In the genomic region with DNA sequence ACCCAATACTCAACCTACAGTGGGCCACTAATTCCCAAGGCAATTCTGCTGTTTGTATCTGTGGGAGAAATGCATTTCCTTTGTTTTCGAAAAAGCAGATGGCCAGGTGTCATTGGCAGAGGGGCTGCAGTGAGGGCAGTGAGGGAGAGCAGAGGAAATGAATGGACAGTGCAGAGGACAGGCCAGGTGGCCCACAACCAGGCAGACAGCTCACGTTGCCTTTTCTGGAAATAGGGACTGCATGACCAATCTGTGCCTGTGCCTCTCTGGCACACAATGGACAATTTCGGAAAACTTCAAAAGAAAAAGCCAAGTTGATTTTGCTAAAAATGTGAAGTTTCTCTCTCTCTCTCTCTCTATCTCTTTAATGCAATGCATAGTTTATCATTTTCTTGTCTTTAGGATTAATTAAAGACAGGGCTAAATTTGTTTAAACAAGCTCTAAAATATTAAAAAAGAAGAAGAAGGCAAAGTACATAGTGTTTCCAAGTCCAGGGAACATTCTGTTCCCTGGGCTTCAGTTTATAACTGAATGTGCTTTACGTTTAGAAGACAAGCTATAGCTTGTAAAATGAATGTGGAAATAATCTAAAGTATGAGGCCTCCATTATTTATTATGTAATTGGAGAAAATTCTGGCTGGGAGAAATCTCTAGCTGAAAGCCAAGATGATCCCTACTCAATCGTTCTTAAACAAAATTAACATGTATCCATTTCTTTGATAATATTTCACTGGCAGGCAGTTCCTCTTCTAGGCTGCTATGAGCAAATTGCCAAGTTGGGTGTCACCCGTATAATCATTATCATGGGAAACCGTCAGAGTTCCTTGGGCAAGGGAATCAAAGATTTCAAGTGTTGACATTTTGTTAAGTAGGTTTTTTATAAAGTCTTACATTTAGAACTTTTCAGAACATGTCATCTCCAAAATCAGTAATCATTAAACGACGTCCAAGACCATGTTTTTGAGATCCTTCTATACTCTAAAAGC, we compare ENCODE assay signal across 16 cellular contexts. TPM values are rescaled to one million over a fixed set of nuclear protein-coding genes. Genes with fewer than 3 reads are reported as not detected.
A peak's percentile ranks its signal among the peaks of the same experiment; 100 is the strongest.
DNase-seq lines count a peak whose midpoint lies in the region; ATAC-seq, FAIRE-seq and TF ChIP-seq lines count a peak whose summit lies in the region.
"Had no signal": no experiment of that assay in that cellular context is flagged by ENCODE, and none has a peak within 500 bp of the region (broad histone marks: within the 10 kb centered on the region; RNA-seq: fewer than 3 reads in every experiment).

No MANE protein-coding gene starts in this region.

- no peaks in the 10 kb centered on the region for H3K9me3 ChIP-seq in mammary epithelial cell (replicated peaks; ENCODE audit: insufficient read depth, low read length)
- H3K9me3 ChIP-seq in lower lobe of right lung = no peaks in the 10 kb centered on the region
- H3K9me3 ChIP-seq in transverse colon = no peaks in the 10 kb centered on the region
- H3K9me3 ChIP-seq: stomach had no signal

- TF ChIP-seq POLR2A in transverse colon (IDR thresholded peaks at IDR 0.05) = no peak
- TF ChIP-seq POLR2A in GM12891 (IDR thresholded peaks at IDR 0.05; ENCODE audit: low read depth, low read length) = no peak

- no peak for FAIRE-seq in GM12891 (lab: Jason Lieb, UNC)

- TF ChIP-seq CTCF in mammary epithelial cell (conservative IDR thresholded peaks at IDR 0.05 in 1 of 2, IDR thresholded peaks at IDR 0.05 in 1 of 2; ENCODE audit: extremely low read depth in 1 of 2, insufficient read depth in 1 of 2, low read depth in 1 of 2, low read length in 2 of 2) (no peak), lower lobe of right lung (IDR thresholded peaks at IDR 0.05) (no peak), transverse colon (IDR thresholded peaks at IDR 0.05) (no peak)

- BruUV-seq in mammary epithelial cell (replicated peaks; lab: Mats Ljungman, UMichigan) = no TSS peak

- in situ Hi-C loops in mammary epithelial cell (cut with MboI; ENCODE audit: low sequenced_read_pairs in 2 of 2) (no loop called here), transverse colon (cut with MboI; ENCODE audit: low pct_ligation_motif_present in 1 of 4, low pct_unique_long_range_greater_than_20kb in 1 of 4, low sequenced_read_pairs in 3 of 4) (no loop called here)

- no peak for ATAC-seq in lower lobe of right lung
- ATAC-seq: left cardiac atrium had no signal

- no peaks in the 10 kb centered on the region for H3K36me3 ChIP-seq in mammary epithelial cell (ENCODE audit: insufficient read depth, low read length)
- H3K36me3 ChIP-seq in lower lobe of right lung = no peaks in the 10 kb centered on the region
- H3K36me3 ChIP-seq in transverse colon = no peaks in the 10 kb centered on the region
- H3K36me3 ChIP-seq: stomach had no signal

- H3K27me3 ChIP-seq in mammary epithelial cell (ENCODE audit: insufficient read depth, low read length) = no peaks in the 10 kb centered on the region
- no peaks in the 10 kb centered on the region for H3K27me3 ChIP-seq in lower lobe of right lung (ENCODE audit: low read depth)
- H3K27me3 ChIP-seq in transverse colon = no peaks in the 10 kb centered on the region
- H3K27me3 ChIP-seq: stomach had no signal

- peaks cover 14% of the 10 kb centered on the region for H3K4me1 ChIP-seq in mammary epithelial cell (ENCODE audit: insufficient read depth, low read length)
- H3K4me1 ChIP-seq in lower lobe of right lung = peaks cover 45% of the 10 kb centered on the region
- H3K4me1 ChIP-seq in transverse colon = peaks cover 0 to 32% (median 12%) of the 10 kb centered on the region in 4 donors

- H3K9ac ChIP-seq in mammary epithelial cell (ENCODE audit: insufficient read depth, low read length) = no peak overlapping the region

- H3K27ac ChIP-seq in mammary epithelial cell (ENCODE audit: insufficient read depth, low read depth, low read length) = peak overlapping the region; percentile 29
- peak overlapping the region; percentile 5 for H3K27ac ChIP-seq in lower lobe of right lung
- H3K27ac ChIP-seq in transverse colon = peak overlapping the region in 3 of 4 donors; percentile 20 to 38 (median 36)

- TF ChIP-seq EP300 in transverse colon (IDR thresholded peaks at IDR 0.05; ENCODE audit: low read depth) = peak; percentile 95

- H3K4me2 ChIP-seq in mammary epithelial cell (ENCODE audit: insufficient read depth, low read depth, low read length) = peak overlapping the region; percentile 44

- H2AFZ ChIP-seq in mammary epithelial cell (ENCODE audit: low read depth, low read length) = peak overlapping the region; percentile 25

- intact Hi-C loops in mammary epithelial cell (cut with micrococcal nuclease) (no loop called here), lower lobe of right lung (cut with DNase I) (no loop called here), transverse colon (cut with DNase I; ENCODE audit: low total_unique reads) (loop anchor here (10.0 kb wide), 1 partner anchor 231 kb away; no protein-coding TSS in a partner anchor)

- H3K4me3 ChIP-seq in mammary epithelial cell (replicated peaks in 1 of 3; ENCODE audit: insufficient read depth in 1 of 3, low read depth in 2 of 3, low read length in 3 of 3) (no peak overlapping the region), lower lobe of right lung (no peak overlapping the region), transverse colon (no peak overlapping the region)
- H3K4me3 ChIP-seq: stomach had no signal

- no peaks in the 10 kb centered on the region for H3K79me2 ChIP-seq in mammary epithelial cell (ENCODE audit: insufficient read depth, low read length)

- WGBS in mammary epithelial cell (ENCODE audit: low coverage, missing lambda C conversion rate) = 48% methylated on average over 9 of the region's 9 CpGs
- WGBS in transverse colon (ENCODE audit: low coverage in 1 of 2), 2 donors = 52 to 67% methylated on average over 8 to 9 of the region's 9 CpGs

- dilution Hi-C loops in mammary epithelial cell (cut with HindIII; ENCODE audit: low sequenced_read_pairs) = no loop called here

- H4K20me1 ChIP-seq in mammary epithelial cell (ENCODE audit: insufficient read depth, low read length) = no peaks in the 10 kb centered on the region

- peak; percentile 68 for DNase-seq in NCI-H748 (lab: John Stamatoyannopoulos, UW; ENCODE audit: unreplicated experiment)
- DNase-seq in mammary epithelial cell = no peak
- no peak for DNase-seq in lower lobe of right lung
- DNase-seq in transverse colon = no peak
- no peak for DNase-seq in GM12891 (ENCODE audit: insufficient read length, low spot score)
- no peak for DNase-seq in SK-N-DZ (ENCODE audit: low spot score)
- no peak for DNase-seq in NCI-H345 (lab: John Stamatoyannopoulos, UW)
- DNase-seq: activated CD4-positive, alpha-beta T cell treated with anti-CD3 and anti-CD28 coated beads for 1 hour; activated naive CD4-positive, alpha-beta T cell; DMS153; H9; Kasumi-1; left cardiac atrium; NK-92 treated with Interleukin-12 subunit alpha and Interleukin-12 subunit beta, amount 100 ng/mL, for 24 hours; Right ventricle myocardium superior; stomach had no signal

- CTCF ChIA-PET in mammary epithelial cell (lab: Charles Lee; ENCODE audit: low non-redundant PET) = no interaction called here

TF ChIP-seq in GM12891, 5 proteins besides CTCF, POLR2A, EP300 and RAD21:
- TF ChIP-seq POU2F2 (IDR thresholded peaks at IDR 0.05; ENCODE audit: low read depth, low read length) (no peak), TAF1 (IDR thresholded peaks at IDR 0.05; ENCODE audit: low read depth, low read length) (no peak), SPI1 (IDR thresholded peaks at IDR 0.05; ENCODE audit: low read depth, low read length) (no peak), PAX5 (IDR thresholded peaks at IDR 0.05; ENCODE audit: insufficient read depth, low read length, severe bottlenecking) (no peak), POLR2AphosphoS5 (IDR thresholded peaks at IDR 0.05; ENCODE audit: low read depth, low read length) (no peak)
TF ChIP-seq in GM12891: peak in this region for 0.

RNA-seq across cellular contexts. Expression of gene ETS2, which starts 52.3 kb away (rescaled TPM):
- total RNA-seq in mammary epithelial cell (10 to 100 TPM; 60.3 to 62.3 TPM), lower lobe of right lung (160 TPM), transverse colon (100 to 1,000 TPM in 3 of 4 donors, 10 to 100 TPM in 1; 55.1 to 174 (median 127) TPM)
- 21.9 TPM for polyA plus RNA-seq in mammary epithelial cell
- 27.6 TPM for polyA minus RNA-seq in mammary epithelial cell
- polyA plus RNA-seq in GM12891 (2012; ENCODE audit: low read depth, missing spikeins) = 2.0 TPM
- polyA plus RNA-seq in SK-N-DZ (2014; cell fraction: cytosol; rRNA removed) = 9.5 and 10.3 TPM in 2 replicates
- 8.1 and 8.4 TPM in 2 replicates for polyA plus RNA-seq in SK-N-DZ (2014; cell fraction: nucleus; rRNA removed)
